ENCODE assay signal across 8 cellular contexts in the genomic region with DNA sequence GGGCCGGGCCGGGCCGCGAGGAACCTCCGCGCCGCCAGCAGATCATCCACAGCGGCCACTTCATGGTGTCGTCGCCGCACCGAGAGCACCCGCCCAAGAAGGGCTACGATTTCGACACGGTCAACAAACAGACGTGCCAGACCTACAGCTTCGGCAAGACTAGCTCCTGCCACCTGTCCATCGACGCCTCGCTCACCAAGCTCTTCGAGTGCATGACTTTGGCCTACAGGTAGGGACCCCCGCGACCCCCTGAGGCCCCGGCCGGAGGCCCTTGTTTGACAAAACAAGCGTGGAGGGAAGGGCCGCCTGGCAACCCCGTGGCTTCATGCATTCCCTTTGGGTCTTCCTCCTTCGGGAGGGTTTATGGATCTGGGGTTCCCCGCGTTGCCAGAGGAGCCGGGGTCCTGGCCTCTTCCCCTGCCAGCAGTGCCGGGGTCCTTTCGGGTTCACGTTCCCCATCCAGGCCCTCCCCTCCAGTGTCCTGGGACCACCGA. TPM values are rescaled to one million over a fixed set of nuclear protein-coding genes. Genes with fewer than 3 reads are reported as not detected.
DNase-seq lines count a peak whose midpoint lies in the region; ATAC-seq and TF ChIP-seq lines count a peak whose summit lies in the region.

No MANE protein-coding gene starts in this region.

- H3K4me3 Mint-ChIP-seq in IgD-negative memory B cell: peak overlapping the region; percentile 75 to 96 (median 92)

- no peaks in the 10 kb centered on the region for H3K36me3 ChIP-seq in GM06990 (ENCODE audit: control insufficient read depth, insufficient read depth, low read length)
- no peaks in the 10 kb centered on the region for H3K36me3 ChIP-seq in cardiac muscle cell
- H3K36me3 ChIP-seq in psoas muscle (ENCODE audit: insufficient read depth in 1 of 2, low read depth in 1 of 2): peaks cover 3 to 13% of the 10 kb centered on the region in 2 donors

- H3K4me1 ChIP-seq in cardiac muscle cell (ENCODE audit: low read depth): peaks cover 14% of the 10 kb centered on the region
- H3K4me1 ChIP-seq in psoas muscle: peaks cover 37% of the 10 kb centered on the region

- no peaks in the 10 kb centered on the region for H3K27me3 Mint-ChIP-seq in IgD-negative memory B cell

- H3K4me1 Mint-ChIP-seq in IgD-negative memory B cell: peaks cover 44 to 51% (median 50%) of the 10 kb centered on the region in 3 donors

- H3K27ac Mint-ChIP-seq in IgD-negative memory B cell: peak overlapping the region; percentile 46 to 90 (median 58)

- intact Hi-C loops in psoas muscle (cut with DNase I): no loop called here

- H3K27me3 ChIP-seq in GM06990 (replicated peaks; ENCODE audit: control insufficient read depth, insufficient read depth, low read length) (no peaks in the 10 kb centered on the region), cardiac muscle cell (peaks cover 6% of the 10 kb centered on the region), psoas muscle (ENCODE audit: insufficient read depth in 3 of 3, low read length in 2 of 3) (no peaks in the 10 kb centered on the region)

- H3K9me3 Mint-ChIP-seq in IgD-negative memory B cell: peaks cover 0 to 2% (median 0%) of the 10 kb centered on the region in 3 donors

- TF ChIP-seq CTCF in GM06990 (IDR thresholded peaks at IDR 0.05; ENCODE audit: insufficient read depth, low read length, poor library complexity, severe bottlenecking): no peak
- TF ChIP-seq CTCF in cardiac muscle cell (IDR thresholded peaks at IDR 0.05; ENCODE audit: low read depth, low read length): no peak
- no peak for TF ChIP-seq CTCF in psoas muscle (IDR thresholded peaks at IDR 0.05)

- H3K36me3 Mint-ChIP-seq in IgD-negative memory B cell: peaks cover 3% of the 10 kb centered on the region

- no peak overlapping the region for H3K27ac ChIP-seq in cardiac muscle cell
- peak overlapping the region; percentile 98 for H3K27ac ChIP-seq in psoas muscle

- ATAC-seq in psoas muscle (peak; percentile 10 to 39 (median 22)), HG02884 (IDR thresholded peaks at IDR 0.05; ENCODE audit: unreplicated experiment) (no peak)

- DNase-seq in GM06990 (ENCODE audit: extremely low read depth, insufficient read length) (peak; percentile 37), cardiac muscle cell (ENCODE audit: low read depth in 1 of 2, low spot score in 1 of 2) (no peak), psoas muscle (peak; percentile 48 to 80), HCEC 1CT (no peak), SKM-1 treated with dmso at 0.1 percent for 144 hours (lab: John Stamatoyannopoulos, UW; ENCODE audit: unreplicated experiment) (no peak)
- peak; percentile 66 to 70 for DNase-seq in activated T-cell treated with anti-CD3 and anti-CD28 coated beads, Interleukin-2, amount 50 U/mL, for 48 hours

- no peaks in the 10 kb centered on the region for H3K9me3 ChIP-seq in cardiac muscle cell (ENCODE audit: low read depth)
- no peaks in the 10 kb centered on the region for H3K9me3 ChIP-seq in psoas muscle

- H3K4me3 ChIP-seq in GM06990 (replicated peaks; ENCODE audit: low read depth, low read length): peak overlapping the region; percentile 55
- H3K4me3 ChIP-seq in cardiac muscle cell: peak overlapping the region; percentile 42
- peak overlapping the region; percentile 97 for H3K4me3 ChIP-seq in psoas muscle

- WGBS in psoas muscle, 3 donors: 0 to 1% (median 0%) methylated on average over 34 to 37 of the region's 37 CpGs

RNA-seq across cellular contexts. Expression of a gene that starts 0.5 kb away (rescaled TPM):
- polyA plus RNA-seq in IgD-negative memory B cell (17.5 TPM), cardiac muscle cell (11.0 and 13.7 TPM in 2 replicates), psoas muscle (100 to 1,000 TPM in 1 of 3 donors, 10 to 100 TPM in 2; 50.9 to 114 (median 55.0) TPM)
- total RNA-seq in cardiac muscle cell (5.5 and 8.2 TPM in 2 replicates), psoas muscle (100 to 1,000 TPM; 114 to 184 (median 137) TPM)

RNA-seq across cellular contexts. Expression of a gene that starts 57.4 kb away (rescaled TPM):
- 18.7 TPM for polyA plus RNA-seq in IgD-negative memory B cell
- total RNA-seq in cardiac muscle cell: 16.2 and 30.5 TPM in 2 replicates
- 19.1 and 20.8 TPM in 2 replicates for polyA plus RNA-seq in cardiac muscle cell
- total RNA-seq in psoas muscle: 10 to 100 TPM; 11.3 to 14.3 (median 12.5) TPM
- 1 to 10 TPM; 3.6 to 8.1 (median 6.5) TPM for polyA plus RNA-seq in psoas muscle

Comparison
In these comparisons a context has a peak if more than half of its experiments do, and no peak if none do; other contexts are left out.
1. DNase-seq: peak in GM06990 (single experiment), activated T-cell treated with anti-CD3 and anti-CD28 coated beads, Interleukin-2, amount 50 U/mL, for 48 hours (2 of 2) and psoas muscle (2 of 2); none in cardiac muscle cell (0 of 2), HCEC 1CT (single experiment) and SKM-1 treated with dmso at 0.1 percent for 144 hours (single experiment).
2. H3K4me3 ChIP-seq: peak in every context shown above with its lines; median percentile 97 in psoas muscle; 55 in GM06990; 42 in cardiac muscle cell.